7 cellular contexts compared by ENCODE assay signal in genomic region chr15:25771736-25772135, GRCh38.
DNase-seq lines count a peak whose midpoint lies in the region; ATAC-seq and TF ChIP-seq lines count a peak whose summit lies in the region.
"Not testable (repeated sequence)": the region's sequence is repeated elsewhere in the genome, so short reads cannot be mapped to it uniquely, and the experiment has no call there.

No MANE protein-coding gene starts in this region.

- H2AFZ ChIP-seq in neural progenitor cell (replicated peaks): not testable (repeated sequence)

- POLR2A ChIA-PET in activated CD8-positive, alpha-beta T cell treated with anti-CD3 and anti-CD28 coated beads, Interleukin-2, amount 10 ng/mL, durations not matched to agents 7 days and 5 days (lab: Charles Lee): not testable (repeated sequence)

- H4K20me1 ChIP-seq in BLaER1 treated with 17β-estradiol and CSF1 and Interleukin-3, amounts not matched to agents 10 nM and 100 nM; neural progenitor cell (ENCODE audit: low read depth): not testable (repeated sequence)

- H3K27ac ChIP-seq in BLaER1 treated with 17β-estradiol and CSF1 and Interleukin-3, amounts not matched to agents 10 nM and 100 nM; lung (ENCODE audit: low read depth in 1 of 2, low read length in 1 of 2); neural progenitor cell: not testable (repeated sequence)
- peak overlapping the region; percentile 22; the same call in 1 of the 2 replicates for H3K27ac ChIP-seq in SJSA1

- not testable (repeated sequence) for TF ChIP-seq CTCF in lung (IDR thresholded peaks at IDR 0.05; ENCODE audit: control extremely low read depth, extremely low read depth); neural progenitor cell (IDR thresholded peaks at IDR 0.05)

- H3K9me3 ChIP-seq in BLaER1 treated with 17β-estradiol and CSF1 and Interleukin-3, amounts not matched to agents 10 nM and 100 nM (replicated peaks in 1 of 11): peaks cover 0 to 11% (median under 1%) of the 10 kb centered on the region in 11 experiments; a peak in 6 of 22 replicates
- H3K9me3 ChIP-seq in SJSA1 (replicated peaks); lung (ENCODE audit: control insufficient read depth in 2 of 2, insufficient read depth in 1 of 2, low read length in 1 of 2); neural progenitor cell (ENCODE audit: low read depth): not testable (repeated sequence)

- not testable (repeated sequence) for H3K27ac Mint-ChIP-seq in activated CD8-positive, alpha-beta T cell treated with anti-CD3 and anti-CD28 coated beads, Interleukin-2, amount 10 ng/mL, durations not matched to agents 7 days and 5 days
- peak overlapping the region; percentile 65 for H3K27ac Mint-ChIP-seq in activated naive CD4-positive, alpha-beta T cell treated with anti-CD3 and anti-CD28 coated beads, Interleukin-2, amount 10 ng/mL, durations not matched to agents 7 days and 5 days
- peak overlapping the region; percentile 79 for H3K27ac Mint-ChIP-seq in neural progenitor cell

- 89 to 96% methylated on average over 8 of the region's 8 CpGs for WGBS in lung, 2 donors

- peaks cover 0 to 26% (median 6%) of the 10 kb centered on the region in 11 experiments; a peak in 11 of 22 replicates for H3K36me3 ChIP-seq in BLaER1 treated with 17β-estradiol and CSF1 and Interleukin-3, amounts not matched to agents 10 nM and 100 nM
- peaks cover 17% of the 10 kb centered on the region for H3K36me3 ChIP-seq in SJSA1
- H3K36me3 ChIP-seq in lung (ENCODE audit: control insufficient read depth in 2 of 2, insufficient read depth in 2 of 2, low read length in 2 of 2); neural progenitor cell: not testable (repeated sequence)

- H3F3A ChIP-seq in neural progenitor cell (ENCODE audit: low read depth): not testable (repeated sequence)

- H3K79me2 ChIP-seq in neural progenitor cell (ENCODE audit: low read depth): not testable (repeated sequence)

- H3K27me3 ChIP-seq in BLaER1 treated with 17β-estradiol and CSF1 and Interleukin-3, amounts not matched to agents 10 nM and 100 nM; SJSA1 (replicated peaks); lung (ENCODE audit: control insufficient read depth, insufficient read depth); neural progenitor cell: not testable (repeated sequence)

- H3K9ac ChIP-seq in BLaER1 treated with 17β-estradiol and CSF1 and Interleukin-3, amounts not matched to agents 10 nM and 100 nM; neural progenitor cell: not testable (repeated sequence)

- peaks cover 27 to 58% (median 44%) of the 10 kb centered on the region in 10 experiments for H3K4me1 ChIP-seq in BLaER1 treated with 17β-estradiol and CSF1 and Interleukin-3, amounts not matched to agents 10 nM and 100 nM
- H3K4me1 ChIP-seq in SJSA1 (replicated peaks) (peaks cover 44% of the 10 kb centered on the region), neural progenitor cell (peaks cover 16% of the 10 kb centered on the region)
- H3K4me1 ChIP-seq in lung (ENCODE audit: control insufficient read depth in 2 of 2, insufficient read depth in 2 of 2, low read length in 2 of 2): not testable (repeated sequence)

- not testable (repeated sequence) for H3K9me3 Mint-ChIP-seq in activated CD8-positive, alpha-beta T cell treated with anti-CD3 and anti-CD28 coated beads, Interleukin-2, amount 10 ng/mL, durations not matched to agents 7 days and 5 days (ENCODE audit: insufficient read depth); activated naive CD4-positive, alpha-beta T cell treated with anti-CD3 and anti-CD28 coated beads, Interleukin-2, amount 10 ng/mL, durations not matched to agents 7 days and 5 days; neural progenitor cell

- CTCF ChIA-PET in activated CD8-positive, alpha-beta T cell treated with anti-CD3 and anti-CD28 coated beads, Interleukin-2, amount 10 ng/mL, durations not matched to agents 7 days and 5 days (lab: Charles Lee): not testable (repeated sequence)
- CTCF ChIA-PET in activated naive CD4-positive, alpha-beta T cell treated with anti-CD3 and anti-CD28 coated beads, Interleukin-2, amount 10 ng/mL, durations not matched to agents 7 days and 5 days (lab: Charles Lee): interaction anchor here (1.2 to 1.4 kb wide), 2 partner anchors 12 to 162 kb away, joined by 4 to 7 read pairs; no protein-coding TSS in a partner anchor

- not testable (repeated sequence) for H3K4me1 Mint-ChIP-seq in activated CD8-positive, alpha-beta T cell treated with anti-CD3 and anti-CD28 coated beads, Interleukin-2, amount 10 ng/mL, durations not matched to agents 7 days and 5 days (ENCODE audit: low read depth)
- H3K4me1 Mint-ChIP-seq in activated naive CD4-positive, alpha-beta T cell treated with anti-CD3 and anti-CD28 coated beads, Interleukin-2, amount 10 ng/mL, durations not matched to agents 7 days and 5 days: peaks cover 21% of the 10 kb centered on the region
- H3K4me1 Mint-ChIP-seq in neural progenitor cell: peaks cover 35% of the 10 kb centered on the region

- peaks cover 23% of the 10 kb centered on the region for H3K36me3 Mint-ChIP-seq in activated CD8-positive, alpha-beta T cell treated with anti-CD3 and anti-CD28 coated beads, Interleukin-2, amount 10 ng/mL, durations not matched to agents 7 days and 5 days (ENCODE audit: low read depth)
- H3K36me3 Mint-ChIP-seq in activated naive CD4-positive, alpha-beta T cell treated with anti-CD3 and anti-CD28 coated beads, Interleukin-2, amount 10 ng/mL, durations not matched to agents 7 days and 5 days: peaks cover 23% of the 10 kb centered on the region
- H3K36me3 Mint-ChIP-seq in neural progenitor cell: not testable (repeated sequence)

- H3K4me3 Mint-ChIP-seq in activated CD8-positive, alpha-beta T cell treated with anti-CD3 and anti-CD28 coated beads, Interleukin-2, amount 10 ng/mL, durations not matched to agents 7 days and 5 days; activated naive CD4-positive, alpha-beta T cell treated with anti-CD3 and anti-CD28 coated beads, Interleukin-2, amount 10 ng/mL, durations not matched to agents 7 days and 5 days; neural progenitor cell: not testable (repeated sequence)

- DNase-seq in SJSA1 (ENCODE audit: low read depth in 1 of 2, low spot score in 2 of 2) (peak in 1 of 2 experiments; percentile 16), lung (ENCODE audit: low spot score) (peak; percentile 17), ureter (ENCODE audit: low spot score) (peak; percentile 24)
- peak; percentile 3 for DNase-seq in activated CD8-positive, alpha-beta T cell treated with anti-CD3 and anti-CD28 coated beads, Interleukin-2, amount 10 ng/mL, durations not matched to agents 7 days and 5 days
- not testable (repeated sequence) for DNase-seq in activated naive CD4-positive, alpha-beta T cell treated with anti-CD3 and anti-CD28 coated beads, Interleukin-2, amount 10 ng/mL, durations not matched to agents 7 days and 5 days; neural progenitor cell (ENCODE audit: low spot score)

- peak overlapping the region in 7 of 11 experiments; percentile 51 to 68 (median 64); a peak in 11 of 22 replicates for H3K4me2 ChIP-seq in BLaER1 treated with 17β-estradiol and CSF1 and Interleukin-3, amounts not matched to agents 10 nM and 100 nM
- not testable (repeated sequence) for H3K4me2 ChIP-seq in neural progenitor cell

- not testable (repeated sequence) for ATAC-seq in activated CD8-positive, alpha-beta T cell treated with anti-CD3 and anti-CD28 coated beads, Interleukin-2, amount 10 ng/mL, durations not matched to agents 7 days and 5 days; lung (ENCODE audit: insufficient read depth, low FRiP score)

- H3K27me3 Mint-ChIP-seq in activated CD8-positive, alpha-beta T cell treated with anti-CD3 and anti-CD28 coated beads, Interleukin-2, amount 10 ng/mL, durations not matched to agents 7 days and 5 days (ENCODE audit: low read depth); activated naive CD4-positive, alpha-beta T cell treated with anti-CD3 and anti-CD28 coated beads, Interleukin-2, amount 10 ng/mL, durations not matched to agents 7 days and 5 days; neural progenitor cell (ENCODE audit: insufficient read depth, low read depth): not testable (repeated sequence)

- H3K4me3 ChIP-seq in BLaER1 treated with 17β-estradiol and CSF1 and Interleukin-3, amounts not matched to agents 10 nM and 100 nM; SJSA1; lung; neural progenitor cell: not testable (repeated sequence)
